ENCODE assay signal across 23 cellular contexts in the genomic region with DNA sequence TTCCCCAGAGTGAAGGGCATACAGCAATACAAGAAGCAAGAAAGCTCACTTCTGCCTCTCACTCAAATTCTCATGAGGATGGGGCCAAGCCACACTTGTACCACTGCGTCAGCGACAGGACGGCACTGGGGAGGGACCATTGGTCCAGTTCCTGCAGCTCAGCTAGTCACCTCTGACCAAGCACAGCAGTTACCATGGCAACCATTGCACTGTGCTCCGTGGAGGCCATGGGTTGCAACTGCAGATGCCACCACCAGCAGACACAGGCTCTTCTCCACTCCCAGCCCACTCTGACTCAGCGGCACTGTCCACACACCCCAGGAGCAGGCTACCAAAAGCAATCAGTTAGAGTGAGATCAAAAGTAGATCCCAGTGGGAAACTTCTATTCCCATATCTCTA.
DNase-seq lines count a peak whose midpoint lies in the region; ATAC-seq, FAIRE-seq and TF ChIP-seq lines count a peak whose summit lies in the region.
"Had no signal": no experiment of that assay in that cellular context is flagged by ENCODE, and none has a peak within 500 bp of the region (broad histone marks: within the 10 kb centered on the region; RNA-seq: fewer than 3 reads in every experiment).

No MANE protein-coding gene starts in this region.

- H3K9ac ChIP-seq in H1 (replicated peaks in 1 of 4; ENCODE audit: extremely low read depth in 1 of 4, low read depth in 3 of 4, low read length in 3 of 4) = no peak overlapping the region
- H3K9ac ChIP-seq: BLaER1 had no signal

- H3K4me3 Mint-ChIP-seq in natural killer cell treated with Interleukin-12 subunit alpha and Interleukin-12 subunit beta and Interleukin-15 and Interleukin-18, amount 100 ng/mL, for 72 hours = no peak overlapping the region
- H3K4me3 Mint-ChIP-seq: activated naive CD4-positive, alpha-beta T cell treated with anti-CD3 and anti-CD28 coated beads, Interleukin-2, amount 50 U/mL, for 24 hours; effector memory CD8-positive, alpha-beta T cell; memory B cell; naive thymus-derived CD4-positive, alpha-beta T cell; T-helper 2 cell treated with Interferon-gamma antibody and Interleukin-4, amounts not matched to agents 5 μg/mL and 100 μg/mL, for 36 hours had no signal

- DNase-seq in DMS53 (lab: John Stamatoyannopoulos, UW) = peak; percentile 86
- no peak for DNase-seq in DMS53 treated with DMSO at 0.1 percent for 48 hours (lab: John Stamatoyannopoulos, UW; ENCODE audit: unreplicated experiment)
- DNase-seq in NCI-H69 (lab: John Stamatoyannopoulos, UW) = peak; percentile 42
- no peak for DNase-seq in H1 (ENCODE audit: low read depth in 1 of 2, low spot score in 2 of 2)
- DNase-seq in natural killer cell treated with Interleukin-12 subunit alpha and Interleukin-12 subunit beta and Interleukin-15 and Interleukin-18, amount 100 ng/mL, for 72 hours (ENCODE audit: low spot score) = no peak
- DNase-seq in erythroblast (lab: John Stamatoyannopoulos, UW) = no peak
- DNase-seq: 8988T; activated CD4-positive, CD25-positive, alpha-beta regulatory T cell treated with anti-CD3 and anti-CD28 coated beads, Interleukin-2, amount 50 U/mL, for 72 hours; activated CD8-positive, alpha-beta memory T cell treated with anti-CD3 and anti-CD28 coated beads for 24 hours; effector memory CD8-positive, alpha-beta T cell; MM.1S; naive thymus-derived CD4-positive, alpha-beta T cell; NCI-H187 treated with DMSO at 0.1 percent for 48 hours; stimulated activated CD4-positive, alpha-beta T cell treated with anti-CD3 and anti-CD28 coated beads, Interleukin-4, amount 100 ng/mL, for 1 hour; upper lobe of right lung had no signal

- CTCF ChIA-PET in H1 (lab: Charles Lee; ENCODE audit: partially characterized antibody) = interaction anchor here (0.6 to 2.1 kb wide), 3 partner anchors 10 to 325 kb away, joined by 4 to 7 read pairs (median 5); no protein-coding TSS in a partner anchor

- H3K4me1 ChIP-seq in H1 (replicated peaks in 1 of 4; ENCODE audit: control insufficient read depth in 3 of 4, insufficient read depth in 4 of 4, low read length in 3 of 4) = no peaks in the 10 kb centered on the region
- H3K4me1 ChIP-seq: BLaER1, upper lobe of right lung had no signal

- H3K23ac ChIP-seq in H1 (ENCODE audit: insufficient read length) = no peak overlapping the region

- no peak overlapping the region for H3K18ac ChIP-seq in H1 (ENCODE audit: extremely low read depth, low read length)

- H3K14ac ChIP-seq in H1 (ENCODE audit: insufficient read length) = no peak overlapping the region

- FAIRE-seq in H1 (lab: Jason Lieb, UNC) = no peak

- H2AK5ac ChIP-seq in H1 (ENCODE audit: low read depth, low read length) = no peak overlapping the region

- TF ChIP-seq CTCF in H1 (IDR thresholded peaks at IDR 0.05; ENCODE audit: control extremely low read depth in 1 of 3, insufficient read depth in 1 of 3, low read depth in 1 of 3, low read length in 3 of 3) = no peak

- no peaks in the 10 kb centered on the region; a peak in 1 of 8 replicates for H3K36me3 ChIP-seq in H1 (ENCODE audit: control insufficient read depth in 2 of 4, insufficient read depth in 4 of 4, low read length in 3 of 4)
- H3K36me3 ChIP-seq: BLaER1, upper lobe of right lung had no signal

- H2AFZ ChIP-seq in H1 (ENCODE audit: low read length) = no peak overlapping the region

- no peak for TF ChIP-seq RAD21 in H1 (IDR thresholded peaks at IDR 0.05 in 1 of 2, conservative IDR thresholded peaks at IDR 0.05 in 1 of 2; ENCODE audit: low read depth in 2 of 2, low read length in 2 of 2)

- H3K4ac ChIP-seq in H1 (replicated peaks; ENCODE audit: insufficient read length, low read depth, low read length) = no peak overlapping the region

- H3K27me3 ChIP-seq in H1 (replicated peaks in 1 of 4; ENCODE audit: control insufficient read depth in 3 of 4, extremely low read depth in 1 of 4, insufficient read depth in 3 of 4, low read length in 3 of 4) = no peaks in the 10 kb centered on the region
- H3K27me3 ChIP-seq: BLaER1, upper lobe of right lung had no signal

- peaks cover 10 to 17% of the 10 kb centered on the region in 2 experiments for H3K9me3 ChIP-seq in H1 (ENCODE audit: insufficient read depth in 2 of 2, low read depth in 1 of 2, low read length in 1 of 2)
- H3K9me3 ChIP-seq: upper lobe of right lung had no signal

- H2BK12ac ChIP-seq in H1 (ENCODE audit: low read depth, low read length) = no peak overlapping the region

- no peak overlapping the region for H3K4me3 ChIP-seq in H1 (ENCODE audit: extremely low read depth in 1 of 4, insufficient read depth in 2 of 4, low read depth in 3 of 4, low read length in 4 of 4)
- H3K4me3 ChIP-seq: BLaER1, smooth muscle cell, upper lobe of right lung had no signal

- H2BK5ac ChIP-seq in H1 (ENCODE audit: low read depth, low read length) = no peak overlapping the region

- no peak overlapping the region for H2BK120ac ChIP-seq in H1 (replicated peaks; ENCODE audit: low read depth, low read length)

- H3K56ac ChIP-seq in H1 (replicated peaks; ENCODE audit: insufficient read length, low read depth, low read length) = no peak overlapping the region

- H3K27ac ChIP-seq in H1 (ENCODE audit: low read depth, low read length) = no peak overlapping the region
- H3K27ac ChIP-seq: BLaER1, upper lobe of right lung had no signal

- no peaks in the 10 kb centered on the region for H3K79me1 ChIP-seq in H1 (ENCODE audit: low read depth, low read length)

- H4K91ac ChIP-seq in H1 (replicated peaks; ENCODE audit: insufficient read length, low read length) = no peak overlapping the region

- H3K27me3 Mint-ChIP-seq in natural killer cell treated with Interleukin-12 subunit alpha and Interleukin-12 subunit beta and Interleukin-15 and Interleukin-18, amount 100 ng/mL, for 72 hours = peaks cover 9 to 11% of the 10 kb centered on the region in 2 donors
- H3K27me3 Mint-ChIP-seq: activated naive CD4-positive, alpha-beta T cell treated with anti-CD3 and anti-CD28 coated beads, Interleukin-2, amount 50 U/mL, for 24 hours had no signal

- peak; percentile 49 to 70 for ATAC-seq in natural killer cell treated with Interleukin-12 subunit alpha and Interleukin-12 subunit beta and Interleukin-15 and Interleukin-18, amount 100 ng/mL, for 72 hours
- no peak for ATAC-seq in GM21367 (IDR thresholded peaks at IDR 0.05; ENCODE audit: unreplicated experiment)
- ATAC-seq in GM19351 (IDR thresholded peaks at IDR 0.05; ENCODE audit: unreplicated experiment) = no peak
- ATAC-seq: effector memory CD8-positive, alpha-beta T cell; HCT116; naive thymus-derived CD4-positive, alpha-beta T cell; upper lobe of right lung had no signal

- no peak for TF ChIP-seq EP300 in H1 (IDR thresholded peaks at IDR 0.05; ENCODE audit: borderline replicate concordance in 1 of 2, low read depth in 2 of 2, low read length in 2 of 2)

- TF ChIP-seq POLR2A in H1 (IDR thresholded peaks at IDR 0.05; ENCODE audit: control extremely low read depth in 1 of 2, low read depth in 2 of 2, low read length in 2 of 2) = no peak
- TF ChIP-seq POLR2A in erythroblast (IDR thresholded peaks at IDR 0.05; ENCODE audit: low read length) = no peak

- no peak overlapping the region for H3K27ac Mint-ChIP-seq in natural killer cell treated with Interleukin-12 subunit alpha and Interleukin-12 subunit beta and Interleukin-15 and Interleukin-18, amount 100 ng/mL, for 72 hours
- H3K27ac Mint-ChIP-seq: activated naive CD4-positive, alpha-beta T cell treated with anti-CD3 and anti-CD28 coated beads, Interleukin-2, amount 50 U/mL, for 24 hours; effector memory CD8-positive, alpha-beta T cell; memory B cell; T-helper 2 cell treated with Interferon-gamma antibody and Interleukin-4, amounts not matched to agents 5 μg/mL and 100 μg/mL, for 36 hours had no signal

- WGBS in H1 (ENCODE audit: extremely low coverage in 1 of 2, insufficient coverage in 1 of 2, insufficient read length in 1 of 2, insufficient replicate concordance in 2 of 2, low coverage in 1 of 2, low lambda C conversion rate in 2 of 2, missing lambda C conversion rate in 1 of 2), 2 experiments = 92% methylated on average over 5 of the region's 5 CpGs; no CpG with 5 or more reads in 1 of the 2 experiments

- no peak overlapping the region for H2BK15ac ChIP-seq in H1 (ENCODE audit: low read length)

- H2BK20ac ChIP-seq in H1 (ENCODE audit: low read length) = no peak overlapping the region

- POLR2A ChIA-PET in H1 (lab: Charles Lee; ENCODE audit: partially characterized antibody) = interaction anchor here (0.5 to 1.2 kb wide), 2 partner anchors 11 to 129 kb away, joined by 3 to 5 read pairs; no protein-coding TSS in a partner anchor

- no peak overlapping the region for H3K4me2 ChIP-seq in H1 (ENCODE audit: insufficient read depth in 1 of 2, low read depth in 2 of 2, low read length in 2 of 2)
- H3K4me2 ChIP-seq: BLaER1, smooth muscle cell had no signal

- H3K9me3 Mint-ChIP-seq in natural killer cell treated with Interleukin-12 subunit alpha and Interleukin-12 subunit beta and Interleukin-15 and Interleukin-18, amount 100 ng/mL, for 72 hours = peaks cover 13% of the 10 kb centered on the region

- no peaks in the 10 kb centered on the region for H3K23me2 ChIP-seq in H1 (ENCODE audit: low read depth, low read length)

- peaks cover 17% of the 10 kb centered on the region for H3K36me3 Mint-ChIP-seq in natural killer cell treated with Interleukin-12 subunit alpha and Interleukin-12 subunit beta and Interleukin-15 and Interleukin-18, amount 100 ng/mL, for 72 hours

- H4K20me1 ChIP-seq in H1 (replicated peaks in 1 of 2; ENCODE audit: control insufficient read depth in 1 of 2, insufficient read depth in 2 of 2, low read length in 2 of 2) = no peaks in the 10 kb centered on the region
- H4K20me1 ChIP-seq: BLaER1 had no signal

- H4K8ac ChIP-seq in H1 (ENCODE audit: extremely low read depth, insufficient read depth, low read length) = peak overlapping the region; percentile 45; the same call in 1 of the 2 replicates

- H3K79me2 ChIP-seq in H1 (ENCODE audit: control insufficient read depth in 1 of 2, insufficient read depth in 2 of 2, low read length in 2 of 2) = no peaks in the 10 kb centered on the region

- no peak overlapping the region for H4K5ac ChIP-seq in H1 (ENCODE audit: insufficient read length, low read depth, low read length)

- H3K4me1 Mint-ChIP-seq in natural killer cell treated with Interleukin-12 subunit alpha and Interleukin-12 subunit beta and Interleukin-15 and Interleukin-18, amount 100 ng/mL, for 72 hours (ENCODE audit: low read depth in 2 of 2) = peaks cover 6 to 17% of the 10 kb centered on the region in 2 donors
- H3K4me1 Mint-ChIP-seq: activated naive CD4-positive, alpha-beta T cell treated with anti-CD3 and anti-CD28 coated beads, Interleukin-2, amount 50 U/mL, for 24 hours had no signal

TF ChIP-seq in H1, 55 proteins besides CTCF, POLR2A, EP300 and RAD21 (continues in another document):
- TF ChIP-seq CBX5 (IDR thresholded peaks at IDR 0.05; ENCODE audit: low read depth, low read length) = no peak
- no peak for TF ChIP-seq BACH1 (IDR thresholded peaks at IDR 0.05; ENCODE audit: low read length)
- no peak for TF ChIP-seq HDAC2 (IDR thresholded peaks at IDR 0.05; ENCODE audit: borderline replicate concordance in 1 of 2, low read depth in 2 of 2, low read length in 2 of 2)
- no peak for TF ChIP-seq KDM4A (IDR thresholded peaks at IDR 0.05; ENCODE audit: low read depth, low read length, severe bottlenecking)
- no peak for TF ChIP-seq RNF2 (IDR thresholded peaks at IDR 0.05; ENCODE audit: borderline replicate concordance, low read depth, low read length, missing control alignments, poor library complexity, severe bottlenecking)
- TF ChIP-seq SP2 (IDR thresholded peaks at IDR 0.05; ENCODE audit: low read length) = no peak

Comparison
In these comparisons a context has a peak if more than half of its experiments do, and no peak if none do; other contexts are left out.
1. DNase-seq: peak in DMS53 (single experiment) and NCI-H69 (single experiment); none in DMS53 treated with DMSO at 0.1 percent for 48 hours (single experiment), H1 (0 of 2), natural killer cell treated with Interleukin-12 subunit alpha and Interleukin-12 subunit beta and Interleukin-15 and Interleukin-18, amount 100 ng/mL, for 72 hours (single experiment) and erythroblast (0 of 2).
2. ATAC-seq: peak in natural killer cell treated with Interleukin-12 subunit alpha and Interleukin-12 subunit beta and Interleukin-15 and Interleukin-18, amount 100 ng/mL, for 72 hours (2 of 2); none in GM21367 (single experiment) and GM19351 (single experiment).